Comparison of ENCODE assay signal across 1 cellular context in genomic region chr3:134325722-134326121, GRCh38.
TF ChIP-seq lines count a peak whose summit lies in the region.

No MANE protein-coding gene starts in this region.

TF ChIP-seq in GM23338, 12 proteins besides CTCF, POLR2A, EP300 and RAD21 (continued from another document):
- TF ChIP-seq ZNF462 (CRISPR knock-in tag; IDR thresholded peaks at IDR 0.05) (no peak), NANOG (IDR thresholded peaks at IDR 0.05; ENCODE audit: borderline replicate concordance) (no peak), JUNB (IDR thresholded peaks at IDR 0.05; ENCODE audit: unreplicated experiment) (no peak), STAT1 (IDR thresholded peaks at IDR 0.05; ENCODE audit: unreplicated experiment) (no peak), REST (IDR thresholded peaks at IDR 0.05; ENCODE audit: unreplicated experiment) (no peak)
